In the genomic region with DNA sequence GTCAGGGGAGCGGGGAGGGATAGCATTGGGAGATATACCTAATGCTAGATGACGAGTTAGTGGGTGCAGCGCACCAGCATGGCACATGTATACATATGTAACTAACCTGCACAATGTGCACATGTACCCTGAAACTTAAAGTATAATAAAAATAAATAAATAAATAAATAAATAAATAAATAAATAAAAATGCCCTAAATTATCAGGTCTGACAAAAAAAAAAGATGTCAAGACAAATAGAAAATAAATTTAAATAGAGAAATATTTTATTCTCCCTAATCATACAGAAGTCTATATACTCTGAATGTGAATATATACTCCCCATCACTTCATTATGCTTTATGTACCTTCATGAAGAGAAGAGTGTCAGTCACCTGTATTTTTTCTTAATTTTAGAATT, we compare ENCODE assay signal across 1 cellular context.
A peak's percentile ranks its signal among the peaks of the same experiment; 100 is the strongest.
TF ChIP-seq lines count a peak whose summit lies in the region.
"Not testable (repeated sequence)": the region's sequence is repeated elsewhere in the genome, so short reads cannot be mapped to it uniquely, and the experiment has no call there.

No MANE protein-coding gene starts in this region.

- not testable (repeated sequence) for H3K27ac ChIP-seq in HEK293 (ENCODE audit: extremely low read depth, low read depth, low read length)

- H3K9me3 ChIP-seq in HEK293 (ENCODE audit: control insufficient read depth, insufficient read depth, low read depth, low read length), result not testable (repeated sequence)

- H3K4me3 ChIP-seq in HEK293 (ENCODE audit: low read depth, low read length), result not testable (repeated sequence)

- TF ChIP-seq CTCF in HEK293 (tag by site-specific recombination; IDR thresholded peaks at IDR 0.05), result not testable (repeated sequence)

- H3K36me3 ChIP-seq in HEK293 (ENCODE audit: control insufficient read depth in 2 of 2, insufficient read depth in 1 of 2, low read length in 2 of 2), result not testable (repeated sequence)

- not testable (repeated sequence) for H3K4me1 ChIP-seq in HEK293 (ENCODE audit: control insufficient read depth, insufficient read depth, low read length)

- CTCF ChIA-PET in HEK293 (lab: Yijun Ruan, JAX), result not testable (repeated sequence)

- POLR2A ChIA-PET in HEK293 (lab: Yijun Ruan, JAX), result not testable (repeated sequence)

TF ChIP-seq in HEK293, 187 proteins besides CTCF, POLR2A, EP300 and RAD21:
- TF ChIP-seq, protein P1, sequence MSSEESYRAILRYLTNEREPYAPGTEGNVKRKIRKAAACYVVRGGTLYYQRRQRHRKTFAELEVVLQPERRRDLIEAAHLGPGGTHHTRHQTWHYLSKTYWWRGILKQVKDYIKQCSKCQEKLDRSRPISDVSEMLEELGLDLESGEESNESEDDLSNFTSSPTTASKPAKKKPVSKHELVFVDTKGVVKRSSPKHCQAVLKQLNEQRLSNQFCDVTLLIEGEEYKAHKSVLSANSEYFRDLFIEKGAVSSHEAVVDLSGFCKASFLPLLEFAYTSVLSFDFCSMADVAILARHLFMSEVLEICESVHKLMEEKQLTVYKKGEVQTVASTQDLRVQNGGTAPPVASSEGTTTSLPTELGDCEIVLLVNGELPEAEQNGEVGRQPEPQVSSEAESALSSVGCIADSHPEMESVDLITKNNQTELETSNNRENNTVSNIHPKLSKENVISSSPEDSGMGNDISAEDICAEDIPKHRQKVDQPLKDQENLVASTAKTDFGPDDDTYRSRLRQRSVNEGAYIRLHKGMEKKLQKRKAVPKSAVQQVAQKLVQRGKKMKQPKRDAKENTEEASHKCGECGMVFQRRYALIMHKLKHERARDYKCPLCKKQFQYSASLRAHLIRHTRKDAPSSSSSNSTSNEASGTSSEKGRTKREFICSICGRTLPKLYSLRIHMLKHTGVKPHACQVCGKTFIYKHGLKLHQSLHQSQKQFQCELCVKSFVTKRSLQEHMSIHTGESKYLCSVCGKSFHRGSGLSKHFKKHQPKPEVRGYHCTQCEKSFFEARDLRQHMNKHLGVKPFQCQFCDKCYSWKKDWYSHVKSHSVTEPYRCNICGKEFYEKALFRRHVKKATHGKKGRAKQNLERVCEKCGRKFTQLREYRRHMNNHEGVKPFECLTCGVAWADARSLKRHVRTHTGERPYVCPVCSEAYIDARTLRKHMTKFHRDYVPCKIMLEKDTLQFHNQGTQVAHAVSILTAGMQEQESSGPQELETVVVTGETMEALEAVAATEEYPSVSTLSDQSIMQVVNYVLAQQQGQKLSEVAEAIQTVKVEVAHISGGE (tag by site-specific recombination; conservative IDR thresholded peaks at IDR 0.05; ENCODE audit: low read depth), result peak; percentile 61
- TF ChIP-seq ZNF510 (tag by site-specific recombination; IDR thresholded peaks at IDR 0.05; ENCODE audit: insufficient replicate concordance) (peak; percentile 13), ZNF394 (tag by site-specific recombination; IDR thresholded peaks at IDR 0.05; ENCODE audit: borderline replicate concordance) (peak; percentile 71; the same call in 1 of the 2 replicates), ZNF140 (tag by site-specific recombination; IDR thresholded peaks at IDR 0.05) (peak; percentile 50; the same call in 1 of the 2 replicates), ZNF426 (tag by site-specific recombination; IDR thresholded peaks at IDR 0.05) (peak; percentile 53), ZNF623 (tag by site-specific recombination; IDR thresholded peaks at IDR 0.05) (peak; percentile 54), ZNF654 (tag by site-specific recombination; IDR thresholded peaks at IDR 0.05; ENCODE audit: low read depth) (peak; percentile 21; the same call in 1 of the 2 replicates), ZNF202 (tag by site-specific recombination; IDR thresholded peaks at IDR 0.05; ENCODE audit: borderline replicate concordance) (peak; percentile 64; the same call in 1 of the 2 replicates), ZXDB (tag by site-specific recombination; IDR thresholded peaks at IDR 0.05) (peak; percentile 32; the same call in 1 of the 2 replicates), ZNF555 (tag by site-specific recombination; conservative IDR thresholded peaks at IDR 0.05) (peak; percentile 50), ZBTB8A (tag by site-specific recombination; IDR thresholded peaks at IDR 0.05) (peak; percentile 40; the same call in 1 of the 2 replicates), ZNF404 (tag by site-specific recombination; IDR thresholded peaks at IDR 0.05) (0 out of 2 replicates have a peak, but pooled peaks have one; percentile 19), ZNF433 (tag by site-specific recombination; IDR thresholded peaks at IDR 0.05; ENCODE audit: low read depth) (0 out of 2 replicates have a peak, but pooled peaks have one; percentile 33)
- TF ChIP-seq, protein P2, sequence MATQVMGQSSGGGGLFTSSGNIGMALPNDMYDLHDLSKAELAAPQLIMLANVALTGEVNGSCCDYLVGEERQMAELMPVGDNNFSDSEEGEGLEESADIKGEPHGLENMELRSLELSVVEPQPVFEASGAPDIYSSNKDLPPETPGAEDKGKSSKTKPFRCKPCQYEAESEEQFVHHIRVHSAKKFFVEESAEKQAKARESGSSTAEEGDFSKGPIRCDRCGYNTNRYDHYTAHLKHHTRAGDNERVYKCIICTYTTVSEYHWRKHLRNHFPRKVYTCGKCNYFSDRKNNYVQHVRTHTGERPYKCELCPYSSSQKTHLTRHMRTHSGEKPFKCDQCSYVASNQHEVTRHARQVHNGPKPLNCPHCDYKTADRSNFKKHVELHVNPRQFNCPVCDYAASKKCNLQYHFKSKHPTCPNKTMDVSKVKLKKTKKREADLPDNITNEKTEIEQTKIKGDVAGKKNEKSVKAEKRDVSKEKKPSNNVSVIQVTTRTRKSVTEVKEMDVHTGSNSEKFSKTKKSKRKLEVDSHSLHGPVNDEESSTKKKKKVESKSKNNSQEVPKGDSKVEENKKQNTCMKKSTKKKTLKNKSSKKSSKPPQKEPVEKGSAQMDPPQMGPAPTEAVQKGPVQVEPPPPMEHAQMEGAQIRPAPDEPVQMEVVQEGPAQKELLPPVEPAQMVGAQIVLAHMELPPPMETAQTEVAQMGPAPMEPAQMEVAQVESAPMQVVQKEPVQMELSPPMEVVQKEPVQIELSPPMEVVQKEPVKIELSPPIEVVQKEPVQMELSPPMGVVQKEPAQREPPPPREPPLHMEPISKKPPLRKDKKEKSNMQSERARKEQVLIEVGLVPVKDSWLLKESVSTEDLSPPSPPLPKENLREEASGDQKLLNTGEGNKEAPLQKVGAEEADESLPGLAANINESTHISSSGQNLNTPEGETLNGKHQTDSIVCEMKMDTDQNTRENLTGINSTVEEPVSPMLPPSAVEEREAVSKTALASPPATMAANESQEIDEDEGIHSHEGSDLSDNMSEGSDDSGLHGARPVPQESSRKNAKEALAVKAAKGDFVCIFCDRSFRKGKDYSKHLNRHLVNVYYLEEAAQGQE (tag by site-specific recombination; IDR thresholded peaks at IDR 0.05), result peak; percentile 32; the same call in 1 of the 2 replicates
- TF ChIP-seq, protein P3, sequence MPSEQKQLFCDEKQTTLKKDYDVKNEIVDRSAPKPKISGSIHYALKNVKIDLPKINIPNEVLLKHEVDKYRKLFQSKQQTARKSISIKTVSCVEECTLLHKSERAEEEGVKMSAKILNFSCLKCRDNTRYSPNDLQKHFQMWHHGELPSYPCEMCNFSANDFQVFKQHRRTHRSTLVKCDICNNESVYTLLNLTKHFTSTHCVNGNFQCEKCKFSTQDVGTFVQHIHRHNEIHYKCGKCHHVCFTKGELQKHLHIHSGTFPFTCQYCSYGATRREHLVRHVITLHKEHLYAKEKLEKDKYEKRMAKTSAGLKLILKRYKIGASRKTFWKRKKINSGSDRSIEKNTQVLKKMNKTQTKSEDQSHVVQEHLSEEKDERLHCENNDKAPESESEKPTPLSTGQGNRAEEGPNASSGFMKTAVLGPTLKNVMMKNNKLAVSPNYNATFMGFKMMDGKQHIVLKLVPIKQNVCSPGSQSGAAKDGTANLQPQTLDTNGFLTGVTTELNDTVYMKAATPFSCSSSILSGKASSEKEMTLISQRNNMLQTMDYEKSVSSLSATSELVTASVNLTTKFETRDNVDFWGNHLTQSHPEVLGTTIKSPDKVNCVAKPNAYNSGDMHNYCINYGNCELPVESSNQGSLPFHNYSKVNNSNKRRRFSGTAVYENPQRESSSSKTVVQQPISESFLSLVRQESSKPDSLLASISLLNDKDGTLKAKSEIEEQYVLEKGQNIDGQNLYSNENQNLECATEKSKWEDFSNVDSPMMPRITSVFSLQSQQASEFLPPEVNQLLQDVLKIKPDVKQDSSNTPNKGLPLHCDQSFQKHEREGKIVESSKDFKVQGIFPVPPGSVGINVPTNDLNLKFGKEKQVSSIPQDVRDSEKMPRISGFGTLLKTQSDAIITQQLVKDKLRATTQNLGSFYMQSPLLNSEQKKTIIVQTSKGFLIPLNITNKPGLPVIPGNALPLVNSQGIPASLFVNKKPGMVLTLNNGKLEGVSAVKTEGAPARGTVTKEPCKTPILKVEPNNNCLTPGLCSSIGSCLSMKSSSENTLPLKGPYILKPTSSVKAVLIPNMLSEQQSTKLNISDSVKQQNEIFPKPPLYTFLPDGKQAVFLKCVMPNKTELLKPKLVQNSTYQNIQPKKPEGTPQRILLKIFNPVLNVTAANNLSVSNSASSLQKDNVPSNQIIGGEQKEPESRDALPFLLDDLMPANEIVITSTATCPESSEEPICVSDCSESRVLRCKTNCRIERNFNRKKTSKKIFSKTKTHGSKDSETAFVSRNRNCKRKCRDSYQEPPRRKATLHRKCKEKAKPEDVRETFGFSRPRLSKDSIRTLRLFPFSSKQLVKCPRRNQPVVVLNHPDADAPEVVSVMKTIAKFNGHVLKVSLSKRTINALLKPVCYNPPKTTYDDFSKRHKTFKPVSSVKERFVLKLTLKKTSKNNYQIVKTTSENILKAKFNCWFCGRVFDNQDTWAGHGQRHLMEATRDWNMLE (tag by site-specific recombination; conservative IDR thresholded peaks at IDR 0.05; ENCODE audit: low read depth), result peak; percentile 69
